ENCODE assay signal across 9 cellular contexts in genomic region chr6:27811383-27811782, GRCh38.
DNase-seq lines count a peak whose midpoint lies in the region; ATAC-seq and TF ChIP-seq lines count a peak whose summit lies in the region.
"Had no signal": no experiment of that assay in that cellular context is flagged by ENCODE, and none has a peak within 500 bp of the region (broad histone marks: within the 10 kb centered on the region; RNA-seq: fewer than 3 reads in every experiment).

No MANE protein-coding gene starts in this region.

- H3K36me3 ChIP-seq in BLaER1 treated with 17β-estradiol and CSF1 and Interleukin-3, amounts not matched to agents 10 nM and 100 nM, result no peaks in the 10 kb centered on the region
- H3K36me3 ChIP-seq in lower lobe of right lung, result no peaks in the 10 kb centered on the region

- peaks cover 70% of the 10 kb centered on the region for H3K4me1 Mint-ChIP-seq in activated T-helper 2 cell treated with anti-CD3 and anti-CD28 coated beads, Interferon-gamma antibody, Interleukin-2, Interleukin-4, amounts not matched to agents 10 μg/mL and 5 μg/mL and 100 μg/mL, durations not matched to agents 14 hours and 24 hours and 36 hours (ENCODE audit: low read depth)

- H3K4me2 ChIP-seq in BLaER1 treated with 17β-estradiol and CSF1 and Interleukin-3, amounts not matched to agents 10 nM and 100 nM, result peak overlapping the region; percentile 81 to 98 (median 89)

- H3K36me3 Mint-ChIP-seq in activated T-helper 2 cell treated with anti-CD3 and anti-CD28 coated beads, Interferon-gamma antibody, Interleukin-2, Interleukin-4, amounts not matched to agents 10 μg/mL and 5 μg/mL and 100 μg/mL, durations not matched to agents 14 hours and 24 hours and 36 hours (ENCODE audit: low read depth), result no peaks in the 10 kb centered on the region

- peak overlapping the region; percentile 84 for H3K4me3 Mint-ChIP-seq in activated T-helper 2 cell treated with anti-CD3 and anti-CD28 coated beads, Interferon-gamma antibody, Interleukin-2, Interleukin-4, amounts not matched to agents 10 μg/mL and 5 μg/mL and 100 μg/mL, durations not matched to agents 14 hours and 24 hours and 36 hours (ENCODE audit: low read depth)

- H3K4me1 ChIP-seq in BLaER1 treated with 17β-estradiol and CSF1 and Interleukin-3, amounts not matched to agents 10 nM and 100 nM, result peaks cover 48 to 68% (median 57%) of the 10 kb centered on the region in 10 experiments
- H3K4me1 ChIP-seq in lower lobe of right lung, result peaks cover 19% of the 10 kb centered on the region

- no peaks in the 10 kb centered on the region for H3K9me3 ChIP-seq in BLaER1 treated with 17β-estradiol and CSF1 and Interleukin-3, amounts not matched to agents 10 nM and 100 nM (replicated peaks in 1 of 11)
- no peaks in the 10 kb centered on the region for H3K9me3 ChIP-seq in lower lobe of right lung
- H3K9me3 ChIP-seq: testis had no signal

- H3K27me3 Mint-ChIP-seq in activated T-helper 2 cell treated with anti-CD3 and anti-CD28 coated beads, Interferon-gamma antibody, Interleukin-2, Interleukin-4, amounts not matched to agents 10 μg/mL and 5 μg/mL and 100 μg/mL, durations not matched to agents 14 hours and 24 hours and 36 hours (ENCODE audit: low read depth), result no peaks in the 10 kb centered on the region

- H3K27ac Mint-ChIP-seq in activated T-helper 2 cell treated with anti-CD3 and anti-CD28 coated beads, Interferon-gamma antibody, Interleukin-2, Interleukin-4, amounts not matched to agents 10 μg/mL and 5 μg/mL and 100 μg/mL, durations not matched to agents 14 hours and 24 hours and 36 hours, result peak overlapping the region; percentile 92

- H3K27me3 ChIP-seq in BLaER1 treated with 17β-estradiol and CSF1 and Interleukin-3, amounts not matched to agents 10 nM and 100 nM, result no peaks in the 10 kb centered on the region
- peaks cover 30% of the 10 kb centered on the region for H3K27me3 ChIP-seq in lower lobe of right lung (ENCODE audit: low read depth)
- H3K27me3 ChIP-seq: testis had no signal

- H3K27ac ChIP-seq in BLaER1 treated with 17β-estradiol and CSF1 and Interleukin-3, amounts not matched to agents 10 nM and 100 nM, result peak overlapping the region; percentile 65 to 98 (median 96); a peak in 19 of 22 replicates
- H3K27ac ChIP-seq in lower lobe of right lung, result peak overlapping the region; percentile 97

- peak overlapping the region; percentile 83 to 98 (median 91) for H3K9ac ChIP-seq in BLaER1 treated with 17β-estradiol and CSF1 and Interleukin-3, amounts not matched to agents 10 nM and 100 nM

- no peak for DNase-seq in Jurkat, Clone E6-1 (ENCODE audit: low read depth, low spot score)
- no peak for DNase-seq in activated T-helper 2 cell treated with anti-CD3 and anti-CD28 coated beads, Interferon-gamma antibody, Interleukin-2, Interleukin-4, amounts not matched to agents 10 μg/mL and 5 μg/mL and 100 μg/mL, durations not matched to agents 14 hours and 24 hours and 36 hours (ENCODE audit: low spot score)
- DNase-seq in lower lobe of right lung (no peak), AG08395 (ENCODE audit: low spot score) (no peak), 8988T (no peak), SHP77 treated with DMSO at 0.1 percent for 48 hours (lab: John Stamatoyannopoulos, UW) (no peak)
- DNase-seq: testis had no signal

- peak overlapping the region; percentile 67 to 81 (median 72) for H3K4me3 ChIP-seq in BLaER1 treated with 17β-estradiol and CSF1 and Interleukin-3, amounts not matched to agents 10 nM and 100 nM
- H3K4me3 ChIP-seq in Jurkat, Clone E6-1 (ENCODE audit: low read length), result peak overlapping the region; percentile 67
- no peak overlapping the region for H3K4me3 ChIP-seq in lower lobe of right lung

- H4K20me1 ChIP-seq in BLaER1 treated with 17β-estradiol and CSF1 and Interleukin-3, amounts not matched to agents 10 nM and 100 nM, result peaks cover 0 to 9% (median 3%) of the 10 kb centered on the region in 11 experiments; a peak in 7 of 22 replicates

- ATAC-seq in lower lobe of right lung, result no peak
- ATAC-seq in GM18873 (IDR thresholded peaks at IDR 0.05; ENCODE audit: low FRiP score, unreplicated experiment), result no peak

- no peak for TF ChIP-seq CTCF in lower lobe of right lung (IDR thresholded peaks at IDR 0.05)

- intact Hi-C loops in activated T-helper 2 cell treated with anti-CD3 and anti-CD28 coated beads, Interferon-gamma antibody, Interleukin-2, Interleukin-4, amounts not matched to agents 10 μg/mL and 5 μg/mL and 100 μg/mL, durations not matched to agents 14 hours and 24 hours and 36 hours (cut with micrococcal nuclease), result loop anchor here (2.0 to 5.0 kb wide), 2 partner anchors 25 to 1779 kb away; a partner anchor contains a TSS
- intact Hi-C loops in lower lobe of right lung (cut with DNase I), result no loop called here

- H3K9me3 Mint-ChIP-seq in activated T-helper 2 cell treated with anti-CD3 and anti-CD28 coated beads, Interferon-gamma antibody, Interleukin-2, Interleukin-4, amounts not matched to agents 10 μg/mL and 5 μg/mL and 100 μg/mL, durations not matched to agents 14 hours and 24 hours and 36 hours, result no peaks in the 10 kb centered on the region
